1 cellular context compared by ENCODE assay signal in genomic region chr6:35170166-35170565, GRCh38.
TF ChIP-seq lines count a peak whose summit lies in the region.

No MANE protein-coding gene starts in this region.

TF ChIP-seq in SK-N-SH, 30 proteins besides CTCF, POLR2A, EP300 and RAD21 (continued from another document):
- TF ChIP-seq, protein P1, sequence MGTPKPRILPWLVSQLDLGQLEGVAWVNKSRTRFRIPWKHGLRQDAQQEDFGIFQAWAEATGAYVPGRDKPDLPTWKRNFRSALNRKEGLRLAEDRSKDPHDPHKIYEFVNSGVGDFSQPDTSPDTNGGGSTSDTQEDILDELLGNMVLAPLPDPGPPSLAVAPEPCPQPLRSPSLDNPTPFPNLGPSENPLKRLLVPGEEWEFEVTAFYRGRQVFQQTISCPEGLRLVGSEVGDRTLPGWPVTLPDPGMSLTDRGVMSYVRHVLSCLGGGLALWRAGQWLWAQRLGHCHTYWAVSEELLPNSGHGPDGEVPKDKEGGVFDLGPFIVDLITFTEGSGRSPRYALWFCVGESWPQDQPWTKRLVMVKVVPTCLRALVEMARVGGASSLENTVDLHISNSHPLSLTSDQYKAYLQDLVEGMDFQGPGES (IDR thresholded peaks at IDR 0.05; ENCODE audit: low read depth, low read length), result no peak
- TF ChIP-seq, protein P2, sequence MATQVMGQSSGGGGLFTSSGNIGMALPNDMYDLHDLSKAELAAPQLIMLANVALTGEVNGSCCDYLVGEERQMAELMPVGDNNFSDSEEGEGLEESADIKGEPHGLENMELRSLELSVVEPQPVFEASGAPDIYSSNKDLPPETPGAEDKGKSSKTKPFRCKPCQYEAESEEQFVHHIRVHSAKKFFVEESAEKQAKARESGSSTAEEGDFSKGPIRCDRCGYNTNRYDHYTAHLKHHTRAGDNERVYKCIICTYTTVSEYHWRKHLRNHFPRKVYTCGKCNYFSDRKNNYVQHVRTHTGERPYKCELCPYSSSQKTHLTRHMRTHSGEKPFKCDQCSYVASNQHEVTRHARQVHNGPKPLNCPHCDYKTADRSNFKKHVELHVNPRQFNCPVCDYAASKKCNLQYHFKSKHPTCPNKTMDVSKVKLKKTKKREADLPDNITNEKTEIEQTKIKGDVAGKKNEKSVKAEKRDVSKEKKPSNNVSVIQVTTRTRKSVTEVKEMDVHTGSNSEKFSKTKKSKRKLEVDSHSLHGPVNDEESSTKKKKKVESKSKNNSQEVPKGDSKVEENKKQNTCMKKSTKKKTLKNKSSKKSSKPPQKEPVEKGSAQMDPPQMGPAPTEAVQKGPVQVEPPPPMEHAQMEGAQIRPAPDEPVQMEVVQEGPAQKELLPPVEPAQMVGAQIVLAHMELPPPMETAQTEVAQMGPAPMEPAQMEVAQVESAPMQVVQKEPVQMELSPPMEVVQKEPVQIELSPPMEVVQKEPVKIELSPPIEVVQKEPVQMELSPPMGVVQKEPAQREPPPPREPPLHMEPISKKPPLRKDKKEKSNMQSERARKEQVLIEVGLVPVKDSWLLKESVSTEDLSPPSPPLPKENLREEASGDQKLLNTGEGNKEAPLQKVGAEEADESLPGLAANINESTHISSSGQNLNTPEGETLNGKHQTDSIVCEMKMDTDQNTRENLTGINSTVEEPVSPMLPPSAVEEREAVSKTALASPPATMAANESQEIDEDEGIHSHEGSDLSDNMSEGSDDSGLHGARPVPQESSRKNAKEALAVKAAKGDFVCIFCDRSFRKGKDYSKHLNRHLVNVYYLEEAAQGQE (IDR thresholded peaks at IDR 0.05; ENCODE audit: low read depth, low read length), result no peak
